ENCODE assay signal across 26 cellular contexts in the genomic region with DNA sequence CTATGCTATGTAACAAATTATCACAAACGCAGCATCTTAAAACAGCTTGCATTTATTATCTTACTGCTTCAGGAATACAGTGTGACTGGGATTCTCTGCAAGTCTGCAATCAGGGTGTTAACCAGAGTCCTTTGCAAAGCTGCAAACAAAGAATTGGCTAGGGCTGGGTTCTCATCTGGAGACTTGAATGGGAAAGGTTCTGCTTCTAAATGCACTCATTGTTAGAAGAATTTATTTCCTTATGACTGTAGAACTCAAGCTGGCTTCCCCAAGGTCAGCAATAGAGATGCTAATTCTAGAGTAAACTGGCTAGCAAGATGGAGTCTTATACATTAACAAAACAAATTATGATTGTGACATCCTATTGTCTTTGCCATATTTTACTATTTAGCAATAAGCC.
"Had no signal": no experiment of that assay in that cellular context is flagged by ENCODE, and none has a peak within 500 bp of the region (broad histone marks: within the 10 kb centered on the region; RNA-seq: fewer than 3 reads in every experiment).

No MANE protein-coding gene starts in this region.

- H3K27me3 Mint-ChIP-seq: progenitor cell of endocrine pancreas; stimulated activated memory B cell treated with anti-CD40 and anti-IgM and Interleukin-4, amounts not matched to agents 10 μg/mL and 1 μg/mL and 100 μg/mL, for 72 hours; stimulated activated naive CD8-positive, alpha-beta T cell treated with anti-CD3 and anti-CD28 coated beads, Interleukin-15, amount 100 ng/mL, for 72 hours had no signal

- H3K27ac Mint-ChIP-seq: naive thymus-derived CD8-positive, alpha-beta T cell; nephron; progenitor cell of endocrine pancreas; stimulated activated memory B cell treated with anti-CD40 and anti-IgM and Interleukin-4, amounts not matched to agents 10 μg/mL and 1 μg/mL and 100 μg/mL, for 72 hours; stimulated activated naive CD8-positive, alpha-beta T cell treated with anti-CD3 and anti-CD28 coated beads, Interleukin-15, amount 100 ng/mL, for 72 hours had no signal

- H3K4me1 Mint-ChIP-seq: naive thymus-derived CD8-positive, alpha-beta T cell; nephron; neural crest cell; stimulated activated memory B cell treated with anti-CD40 and anti-IgM and Interleukin-4, amounts not matched to agents 10 μg/mL and 1 μg/mL and 100 μg/mL, for 72 hours; stimulated activated naive CD8-positive, alpha-beta T cell treated with anti-CD3 and anti-CD28 coated beads, Interleukin-15, amount 100 ng/mL, for 72 hours had no signal

- H3K4me2 ChIP-seq: smooth muscle cell had no signal

- DNase-seq: hippocampal formation; kidney glomerular epithelial cell; left cardiac atrium; lower lobe of right lung; mammary epithelial cell; mesenchymal stem cell; naive thymus-derived CD8-positive, alpha-beta T cell; ovary; right lobe of liver; stimulated activated CD4-positive, alpha-beta T cell treated with anti-CD3 and anti-CD28 coated beads, Interleukin-1b, Interleukin-23, amount 100 ng/mL, for 48 hours; stimulated activated CD4-positive, alpha-beta T cell treated with anti-CD3 and anti-CD28 coated beads, Interleukin-2, amount 100 ng/mL, for 48 hours; stimulated activated CD4-positive, alpha-beta T cell treated with anti-CD3 and anti-CD28 coated beads, Interleukin-4, amount 100 ng/mL, for 4 hours; stimulated activated CD8-positive, alpha-beta memory T cell treated with anti-CD3 and anti-CD28 coated beads, Interleukin-4, amount 100 ng/mL, for 48 hours; stimulated activated naive CD4-positive, alpha-beta T cell treated with Interleukin-2 at 50 U/mL for 16 hours; stimulated activated naive CD8-positive, alpha-beta T cell treated with anti-CD3 and anti-CD28 coated beads, Interleukin-15, amount 100 ng/mL, for 72 hours; substantia nigra; upper lobe of left lung had no signal

- H3K27ac ChIP-seq: lower lobe of right lung, ovary, right atrium auricular region, right lobe of liver, tibial nerve, upper lobe of left lung, vagina had no signal

- H3K9me3 ChIP-seq: lower lobe of right lung, ovary, right lobe of liver, tibial nerve, upper lobe of left lung, vagina had no signal

- ATAC-seq: left cardiac atrium; left lobe of liver; lower lobe of right lung; naive thymus-derived CD8-positive, alpha-beta T cell; right lobe of liver; stimulated activated memory B cell treated with anti-CD40 and anti-IgM and Interleukin-4, amounts not matched to agents 10 μg/mL and 1 μg/mL and 100 μg/mL, for 72 hours; stimulated activated naive CD8-positive, alpha-beta T cell treated with anti-CD3 and anti-CD28 coated beads, Interleukin-15, amount 100 ng/mL, for 72 hours had no signal

- H3K27me3 ChIP-seq: ovary, right atrium auricular region, right lobe of liver, tibial nerve, upper lobe of left lung, vagina had no signal

- H3K4me1 ChIP-seq: lower lobe of right lung, right atrium auricular region, right lobe of liver, tibial nerve, upper lobe of left lung, vagina had no signal

- H3K4me3 ChIP-seq: lower lobe of right lung, ovary, right atrium auricular region, right lobe of liver, smooth muscle cell, tibial nerve, upper lobe of left lung, vagina had no signal

- H3K9me3 Mint-ChIP-seq: nephron; neural crest cell; stimulated activated memory B cell treated with anti-CD40 and anti-IgM and Interleukin-4, amounts not matched to agents 10 μg/mL and 1 μg/mL and 100 μg/mL, for 72 hours; stimulated activated naive CD8-positive, alpha-beta T cell treated with anti-CD3 and anti-CD28 coated beads, Interleukin-15, amount 100 ng/mL, for 72 hours had no signal

- H3K36me3 Mint-ChIP-seq: naive thymus-derived CD8-positive, alpha-beta T cell; stimulated activated memory B cell treated with anti-CD40 and anti-IgM and Interleukin-4, amounts not matched to agents 10 μg/mL and 1 μg/mL and 100 μg/mL, for 72 hours had no signal

- H3K4me3 Mint-ChIP-seq: naive thymus-derived CD8-positive, alpha-beta T cell; nephron; neural crest cell; stimulated activated memory B cell treated with anti-CD40 and anti-IgM and Interleukin-4, amounts not matched to agents 10 μg/mL and 1 μg/mL and 100 μg/mL, for 72 hours; stimulated activated naive CD8-positive, alpha-beta T cell treated with anti-CD3 and anti-CD28 coated beads, Interleukin-15, amount 100 ng/mL, for 72 hours had no signal

- H3K36me3 ChIP-seq: lower lobe of right lung, ovary, right atrium auricular region, right lobe of liver, tibial nerve, upper lobe of left lung, vagina had no signal
